Comparison of ENCODE assay signal across 16 cellular contexts in the genomic region with DNA sequence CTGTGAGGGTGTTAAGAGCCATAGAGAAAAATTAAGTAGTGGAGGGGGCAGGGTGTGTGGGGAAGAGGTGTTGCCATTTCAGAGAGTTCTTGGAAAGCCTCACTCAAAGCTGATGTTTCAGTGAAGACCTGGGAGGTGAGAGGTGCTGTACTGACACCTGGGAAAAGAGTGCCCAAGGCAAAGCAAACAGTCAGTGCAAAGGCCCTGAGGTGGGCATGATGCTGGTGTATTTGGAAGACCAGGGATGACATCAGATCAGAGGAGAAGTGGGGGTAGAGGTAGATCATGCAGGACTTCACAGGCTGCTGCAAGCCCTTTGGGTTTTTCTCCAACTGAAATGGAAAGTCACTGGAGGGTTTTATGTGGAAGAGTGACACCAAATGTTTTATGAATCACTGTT. TPM values are rescaled to one million over a fixed set of nuclear protein-coding genes. Genes with fewer than 3 reads are reported as not detected.
DNase-seq lines count a peak whose midpoint lies in the region; TF ChIP-seq lines count a peak whose summit lies in the region.
"Had no signal": no experiment of that assay in that cellular context is flagged by ENCODE, and none has a peak within 500 bp of the region (broad histone marks: within the 10 kb centered on the region; RNA-seq: fewer than 3 reads in every experiment).

No MANE protein-coding gene starts in this region.

- TF ChIP-seq CTCF in HEK293 (tag by site-specific recombination; IDR thresholded peaks at IDR 0.05) (no peak), GM10266 (IDR thresholded peaks at IDR 0.05; ENCODE audit: control insufficient read depth, insufficient read depth, low read depth, missing control alignments) (no peak)

- H3K36me3 ChIP-seq in HEK293 (ENCODE audit: control insufficient read depth in 2 of 2, insufficient read depth in 1 of 2, low read length in 2 of 2) (no peaks in the 10 kb centered on the region), trophoblast cell (ENCODE audit: control insufficient read depth in 1 of 2, insufficient read depth in 2 of 2, low read length in 2 of 2) (no peaks in the 10 kb centered on the region)

- H3K79me2 ChIP-seq in trophoblast cell (ENCODE audit: control insufficient read depth, insufficient read depth, low read length, poor library complexity): no peaks in the 10 kb centered on the region

- H3K23ac ChIP-seq in trophoblast cell (ENCODE audit: low read length): no peak overlapping the region

- H2AFZ ChIP-seq in trophoblast cell (ENCODE audit: insufficient read depth, low read length, poor library complexity): no peak overlapping the region

- no peak overlapping the region for H2BK5ac ChIP-seq in trophoblast cell (ENCODE audit: low read depth, low read length, poor library complexity)

- H3K36me3 Mint-ChIP-seq in activated naive CD4-positive, alpha-beta T cell treated with anti-CD3 and anti-CD28 coated beads, Interleukin-2, amount 10 ng/mL, durations not matched to agents 7 days and 5 days: no peaks in the 10 kb centered on the region
- H3K36me3 Mint-ChIP-seq in activated T-helper 1 cell treated with anti-CD3 and anti-CD28 coated beads, Interleukin-12 subunit alpha, Interleukin-12 subunit beta, Interleukin-2, Interleukin-4 antibody, amounts not matched to agents 30 ng/mL and 10 ng/mL and 1 ng/mL, durations not matched to agents 14 hours and 24 hours and 36 hours (ENCODE audit: low read depth): no peaks in the 10 kb centered on the region
- H3K36me3 Mint-ChIP-seq: IgD-negative memory B cell had no signal

- H3K27ac Mint-ChIP-seq in activated naive CD4-positive, alpha-beta T cell treated with anti-CD3 and anti-CD28 coated beads, Interleukin-2, amount 10 ng/mL, durations not matched to agents 7 days and 5 days: peak overlapping the region; percentile 51
- H3K27ac Mint-ChIP-seq in activated T-helper 1 cell treated with anti-CD3 and anti-CD28 coated beads, Interleukin-12 subunit alpha, Interleukin-12 subunit beta, Interleukin-2, Interleukin-4 antibody, amounts not matched to agents 30 ng/mL and 10 ng/mL and 1 ng/mL, durations not matched to agents 14 hours and 24 hours and 36 hours: peak overlapping the region; percentile 20
- H3K27ac Mint-ChIP-seq: CD4-positive, alpha-beta T cell had no signal

- H3K4ac ChIP-seq in trophoblast cell (ENCODE audit: low read depth, low read length): no peak overlapping the region

- H3K9me3 Mint-ChIP-seq in activated naive CD4-positive, alpha-beta T cell treated with anti-CD3 and anti-CD28 coated beads, Interleukin-2, amount 10 ng/mL, durations not matched to agents 7 days and 5 days: no peaks in the 10 kb centered on the region
- no peaks in the 10 kb centered on the region for H3K9me3 Mint-ChIP-seq in activated T-helper 1 cell treated with anti-CD3 and anti-CD28 coated beads, Interleukin-12 subunit alpha, Interleukin-12 subunit beta, Interleukin-2, Interleukin-4 antibody, amounts not matched to agents 30 ng/mL and 10 ng/mL and 1 ng/mL, durations not matched to agents 14 hours and 24 hours and 36 hours
- H3K9me3 Mint-ChIP-seq: CD4-positive, alpha-beta T cell; IgD-negative memory B cell had no signal

- H3K4me3 ChIP-seq in HEK293 (ENCODE audit: low read depth, low read length) (no peak overlapping the region), trophoblast cell (ENCODE audit: low read depth, low read length) (no peak overlapping the region)

- CTCF ChIA-PET in activated naive CD4-positive, alpha-beta T cell treated with anti-CD3 and anti-CD28 coated beads, Interleukin-2, amount 10 ng/mL, durations not matched to agents 7 days and 5 days (lab: Charles Lee): no interaction called here
- CTCF ChIA-PET in HEK293 (lab: Yijun Ruan, JAX): interaction anchor here (0.6 to 1.0 kb wide), 4 partner anchors 16 to 101 kb away, joined by 3 read pairs; no protein-coding TSS in a partner anchor

- no peak overlapping the region for H3K9ac ChIP-seq in trophoblast cell (ENCODE audit: low read length)

- H2AK5ac ChIP-seq in trophoblast cell (ENCODE audit: low read length): peak overlapping the region; percentile 88

- H3K4me2 ChIP-seq in trophoblast cell (ENCODE audit: low read length): no peak overlapping the region

- no peak overlapping the region for H3K4me3 Mint-ChIP-seq in activated naive CD4-positive, alpha-beta T cell treated with anti-CD3 and anti-CD28 coated beads, Interleukin-2, amount 10 ng/mL, durations not matched to agents 7 days and 5 days
- H3K4me3 Mint-ChIP-seq in activated T-helper 1 cell treated with anti-CD3 and anti-CD28 coated beads, Interleukin-12 subunit alpha, Interleukin-12 subunit beta, Interleukin-2, Interleukin-4 antibody, amounts not matched to agents 30 ng/mL and 10 ng/mL and 1 ng/mL, durations not matched to agents 14 hours and 24 hours and 36 hours: no peak overlapping the region
- H3K4me3 Mint-ChIP-seq: CD4-positive, alpha-beta T cell; IgD-negative memory B cell had no signal

- DNase-seq in activated naive CD4-positive, alpha-beta T cell treated with anti-CD3 and anti-CD28 coated beads, Interleukin-2, amount 10 ng/mL, durations not matched to agents 7 days and 5 days: no peak
- no peak for DNase-seq in activated naive CD4-positive, alpha-beta T cell treated with anti-CD3 and anti-CD28 coated beads, Interleukin-2, amount 50 U/mL, for 16 hours
- DNase-seq in activated T-helper 1 cell treated with anti-CD3 and anti-CD28 coated beads, Interleukin-12 subunit alpha, Interleukin-12 subunit beta, Interleukin-2, Interleukin-4 antibody, amounts not matched to agents 30 ng/mL and 10 ng/mL and 1 ng/mL, durations not matched to agents 14 hours and 24 hours and 36 hours (ENCODE audit: low spot score): no peak
- DNase-seq in trophoblast cell (no peak), GM19238 (ENCODE audit: insufficient read length, low spot score) (no peak), GM10266 (ENCODE audit: extremely low spot score) (no peak)
- DNase-seq in activated CD4-positive, alpha-beta T cell treated with anti-CD3 and anti-CD28 coated beads for 4 hours: no peak
- DNase-seq: ACHN; C1 segment of cervical spinal cord; CD4-positive, alpha-beta T cell; DMS153; DND-41; GDM1; HCEC 1CT had no signal

- peaks cover 35% of the 10 kb centered on the region for H3K27me3 Mint-ChIP-seq in activated naive CD4-positive, alpha-beta T cell treated with anti-CD3 and anti-CD28 coated beads, Interleukin-2, amount 10 ng/mL, durations not matched to agents 7 days and 5 days
- peaks cover 9% of the 10 kb centered on the region for H3K27me3 Mint-ChIP-seq in activated T-helper 1 cell treated with anti-CD3 and anti-CD28 coated beads, Interleukin-12 subunit alpha, Interleukin-12 subunit beta, Interleukin-2, Interleukin-4 antibody, amounts not matched to agents 30 ng/mL and 10 ng/mL and 1 ng/mL, durations not matched to agents 14 hours and 24 hours and 36 hours (ENCODE audit: insufficient read depth)
- H3K27me3 Mint-ChIP-seq: CD4-positive, alpha-beta T cell had no signal

- H3K79me1 ChIP-seq in trophoblast cell (ENCODE audit: low read length): peaks cover 21% of the 10 kb centered on the region

- POLR2A ChIA-PET in HEK293 (lab: Yijun Ruan, JAX): no interaction called here

- peaks cover 17% of the 10 kb centered on the region for H3K4me1 Mint-ChIP-seq in activated naive CD4-positive, alpha-beta T cell treated with anti-CD3 and anti-CD28 coated beads, Interleukin-2, amount 10 ng/mL, durations not matched to agents 7 days and 5 days
- peaks cover 45% of the 10 kb centered on the region for H3K4me1 Mint-ChIP-seq in activated T-helper 1 cell treated with anti-CD3 and anti-CD28 coated beads, Interleukin-12 subunit alpha, Interleukin-12 subunit beta, Interleukin-2, Interleukin-4 antibody, amounts not matched to agents 30 ng/mL and 10 ng/mL and 1 ng/mL, durations not matched to agents 14 hours and 24 hours and 36 hours (ENCODE audit: low read depth)

- H3K14ac ChIP-seq in trophoblast cell (ENCODE audit: low read length): no peak overlapping the region

- no peak overlapping the region for H3K18ac ChIP-seq in trophoblast cell (ENCODE audit: low read length)

- peak overlapping the region; percentile 16 for H4K91ac ChIP-seq in trophoblast cell (ENCODE audit: low read depth, low read length)

- H3K27ac ChIP-seq in HEK293 (ENCODE audit: extremely low read depth, low read depth, low read length): no peak overlapping the region
- H3K27ac ChIP-seq in trophoblast cell (ENCODE audit: low read depth, low read length): no peak overlapping the region

- H3K4me1 ChIP-seq in HEK293 (ENCODE audit: control insufficient read depth, insufficient read depth, low read length) (peaks cover 20% of the 10 kb centered on the region), trophoblast cell (ENCODE audit: control insufficient read depth in 1 of 2, insufficient read depth in 2 of 2, low read length in 2 of 2) (peaks cover 21 to 24% of the 10 kb centered on the region in 2 experiments)

- H3K27me3 ChIP-seq in trophoblast cell (ENCODE audit: insufficient read depth, low read length): no peaks in the 10 kb centered on the region

- H4K12ac ChIP-seq in trophoblast cell (ENCODE audit: low read depth, low read length): no peak overlapping the region

- intact Hi-C loops in activated T-helper 1 cell treated with anti-CD3 and anti-CD28 coated beads, Interleukin-12 subunit alpha, Interleukin-12 subunit beta, Interleukin-2, Interleukin-4 antibody, amounts not matched to agents 30 ng/mL and 10 ng/mL and 1 ng/mL, durations not matched to agents 14 hours and 24 hours and 36 hours (cut with micrococcal nuclease): loop anchor here (5.0 kb wide), 4 partner anchors 75 to 285 kb away; no protein-coding TSS in a partner anchor

- peak overlapping the region; percentile 40 for H2BK12ac ChIP-seq in trophoblast cell (ENCODE audit: low read length)

- H2BK120ac ChIP-seq in trophoblast cell (ENCODE audit: insufficient read depth, low read length, poor library complexity): no peak overlapping the region

- H3K9me3 ChIP-seq in HEK293 (ENCODE audit: control insufficient read depth, insufficient read depth, low read depth, low read length) (no peaks in the 10 kb centered on the region), trophoblast cell (ENCODE audit: insufficient read depth, low read depth, low read length) (no peaks in the 10 kb centered on the region)

- H4K8ac ChIP-seq in trophoblast cell (ENCODE audit: low read depth, low read length): no peak overlapping the region

TF ChIP-seq in HEK293, 187 proteins besides CTCF, POLR2A, EP300 and RAD21 (continues in another document):
- TF ChIP-seq, protein P1, sequence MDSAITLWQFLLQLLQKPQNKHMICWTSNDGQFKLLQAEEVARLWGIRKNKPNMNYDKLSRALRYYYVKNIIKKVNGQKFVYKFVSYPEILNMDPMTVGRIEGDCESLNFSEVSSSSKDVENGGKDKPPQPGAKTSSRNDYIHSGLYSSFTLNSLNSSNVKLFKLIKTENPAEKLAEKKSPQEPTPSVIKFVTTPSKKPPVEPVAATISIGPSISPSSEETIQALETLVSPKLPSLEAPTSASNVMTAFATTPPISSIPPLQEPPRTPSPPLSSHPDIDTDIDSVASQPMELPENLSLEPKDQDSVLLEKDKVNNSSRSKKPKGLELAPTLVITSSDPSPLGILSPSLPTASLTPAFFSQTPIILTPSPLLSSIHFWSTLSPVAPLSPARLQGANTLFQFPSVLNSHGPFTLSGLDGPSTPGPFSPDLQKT (IDR thresholded peaks at IDR 0.05; ENCODE audit: borderline replicate concordance, low read depth, low read length): no peak

RNA-seq across cellular contexts. Expression of gene SMAD3, which starts 42.8 kb away (rescaled TPM):
- 80.2 and 80.4 TPM in 2 replicates for total RNA-seq in activated T-helper 1 cell treated with anti-CD3 and anti-CD28 coated beads, Interleukin-12 subunit alpha, Interleukin-12 subunit beta, Interleukin-2, Interleukin-4 antibody, amounts not matched to agents 30 ng/mL and 10 ng/mL and 1 ng/mL, durations not matched to agents 14 hours and 24 hours and 36 hours
- 49.5 and 54.4 TPM in 2 replicates for polyA plus RNA-seq in trophoblast cell (2013)
